Comparison of ENCODE assay signal across 20 cellular contexts in the genomic region with DNA sequence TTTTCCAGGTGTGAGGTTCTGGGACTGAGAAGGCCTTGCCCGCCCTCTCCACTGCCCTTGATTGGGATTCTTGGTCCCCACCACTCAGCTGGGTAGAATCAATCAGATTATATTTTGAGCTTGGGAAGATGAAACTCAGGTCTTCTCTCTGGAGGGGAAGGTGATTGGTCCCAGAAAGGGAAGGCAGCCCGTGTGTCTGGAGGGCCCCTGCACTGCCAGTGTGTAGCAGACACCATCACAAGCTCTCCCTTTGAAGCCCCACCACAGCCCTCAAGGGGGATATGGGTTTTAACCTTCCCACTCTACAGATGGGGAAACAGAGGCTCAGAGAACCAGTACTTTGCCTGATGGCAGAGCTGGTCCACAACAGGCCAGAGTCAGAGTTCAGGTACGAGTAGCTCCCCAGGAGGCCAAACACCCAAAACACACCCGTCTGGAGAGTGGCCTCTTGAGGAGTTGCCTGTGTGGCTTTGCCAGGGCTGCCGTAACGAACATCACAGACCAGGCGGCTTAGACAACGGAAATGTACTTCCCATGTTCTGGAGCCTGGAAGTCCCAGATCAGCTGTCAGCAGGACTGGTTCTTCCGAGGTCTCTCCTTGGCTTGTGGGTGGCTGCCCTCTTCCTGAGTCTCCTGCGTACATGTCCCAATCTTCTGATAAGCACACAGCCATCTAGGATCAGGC.
"Had no signal": no experiment of that assay in that cellular context is flagged by ENCODE, and none has a peak within 500 bp of the region (broad histone marks: within the 10 kb centered on the region; RNA-seq: fewer than 3 reads in every experiment).

No MANE protein-coding gene starts in this region.

- H3K36me3 Mint-ChIP-seq: naive thymus-derived CD4-positive, alpha-beta T cell; stimulated activated effector memory CD8-positive, alpha-beta T cell treated with anti-CD3 and anti-CD28 coated beads, Interleukin-12 subunit alpha, Interleukin-12 subunit beta, amount 100 ng/mL, for 72 hours had no signal

- H3K9me3 ChIP-seq: left lung, neutrophil, right atrium auricular region, thoracic aorta, transverse colon had no signal

- H3K4me1 Mint-ChIP-seq: naive thymus-derived CD4-positive, alpha-beta T cell; stimulated activated effector memory CD8-positive, alpha-beta T cell treated with anti-CD3 and anti-CD28 coated beads, Interleukin-12 subunit alpha, Interleukin-12 subunit beta, amount 100 ng/mL, for 72 hours had no signal

- H3K4me1 ChIP-seq: foreskin keratinocyte, left lung, right atrium auricular region, transverse colon had no signal

- ATAC-seq: foreskin keratinocyte; left lung; naive thymus-derived CD4-positive, alpha-beta T cell; stimulated activated effector memory CD8-positive, alpha-beta T cell treated with anti-CD3 and anti-CD28 coated beads, Interleukin-12 subunit alpha, Interleukin-12 subunit beta, amount 100 ng/mL, for 72 hours; stimulated activated naive CD8-positive, alpha-beta T cell treated with anti-CD3 and anti-CD28 coated beads, Interleukin-15, Interleukin-2, amounts not matched to agents 100 U/mL and 50 U/mL, for 24 hours had no signal

- DNase-seq: caudate nucleus; effector CD4-positive, alpha-beta T cell; endodermal cell; erythroblast; foreskin keratinocyte; mesendoderm; naive thymus-derived CD4-positive, alpha-beta T cell; stimulated activated CD4-positive, alpha-beta T cell treated with anti-CD3 and anti-CD28 coated beads, Interleukin-4, amount 100 ng/mL, for 1 hour; stimulated activated CD8-positive, alpha-beta memory T cell treated with anti-CD3 and anti-CD28 coated beads, Interleukin-4, amount 100 ng/mL, for 48 hours; stimulated activated naive CD8-positive, alpha-beta T cell treated with anti-CD3 and anti-CD28 coated beads, Interleukin-15, Interleukin-2, amounts not matched to agents 100 U/mL and 50 U/mL, for 24 hours; transverse colon had no signal

- H3K36me3 ChIP-seq: left lung, neutrophil, right atrium auricular region, thoracic aorta, transverse colon had no signal

- H3K27me3 ChIP-seq: foreskin keratinocyte, hepatocyte, neutrophil, right atrium auricular region, transverse colon had no signal

- H3K9me3 Mint-ChIP-seq: endodermal cell; naive thymus-derived CD4-positive, alpha-beta T cell; stimulated activated effector memory CD8-positive, alpha-beta T cell treated with anti-CD3 and anti-CD28 coated beads, Interleukin-12 subunit alpha, Interleukin-12 subunit beta, amount 100 ng/mL, for 72 hours had no signal

- H3K27ac ChIP-seq: coronary artery, foreskin keratinocyte, hepatocyte, left lung, neutrophil, right atrium auricular region, thoracic aorta, transverse colon had no signal

- H3K27ac Mint-ChIP-seq: endodermal cell; naive thymus-derived CD4-positive, alpha-beta T cell; stimulated activated effector memory CD8-positive, alpha-beta T cell treated with anti-CD3 and anti-CD28 coated beads, Interleukin-12 subunit alpha, Interleukin-12 subunit beta, amount 100 ng/mL, for 72 hours had no signal

- H3K4me3 ChIP-seq: coronary artery, hepatocyte, left lung, lung, right atrium auricular region, smooth muscle cell, thoracic aorta, transverse colon had no signal

- H3K4me3 Mint-ChIP-seq: endodermal cell; naive thymus-derived CD4-positive, alpha-beta T cell; stimulated activated effector memory CD8-positive, alpha-beta T cell treated with anti-CD3 and anti-CD28 coated beads, Interleukin-12 subunit alpha, Interleukin-12 subunit beta, amount 100 ng/mL, for 72 hours had no signal

- H3K27me3 Mint-ChIP-seq: naive thymus-derived CD4-positive, alpha-beta T cell had no signal
